ENCODE assay signal across 9 cellular contexts in the genomic region with DNA sequence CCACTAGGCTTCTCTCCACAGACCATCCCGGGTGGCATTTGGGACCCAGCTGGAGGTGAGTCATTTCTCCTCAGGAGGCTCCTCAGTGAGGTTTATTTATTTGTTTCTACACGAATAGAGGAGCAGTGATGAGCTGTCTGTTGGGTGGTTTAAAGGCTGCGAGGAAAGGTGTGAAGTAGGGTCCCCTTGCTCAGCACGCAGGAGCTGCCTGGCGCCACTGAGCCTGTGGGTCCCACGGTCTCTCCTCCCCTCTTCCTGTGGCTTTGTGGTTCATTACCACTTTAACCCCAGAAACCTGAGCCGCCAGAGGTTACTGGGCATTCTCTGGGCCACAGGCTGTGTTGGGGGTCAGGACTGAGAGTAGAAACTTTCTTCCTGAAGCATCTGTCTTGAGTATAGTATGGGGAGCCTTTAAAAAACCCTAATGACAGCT. TPM values are rescaled to one million over a fixed set of nuclear protein-coding genes. Genes with fewer than 3 reads are reported as not detected.
DNase-seq lines count a peak whose midpoint lies in the region; ATAC-seq and TF ChIP-seq lines count a peak whose summit lies in the region.
"Had no signal": no experiment of that assay in that cellular context is flagged by ENCODE, and none has a peak within 500 bp of the region (broad histone marks: within the 10 kb centered on the region; RNA-seq: fewer than 3 reads in every experiment).

No MANE protein-coding gene starts in this region.

- no peak overlapping the region for H3K4me3 ChIP-seq in RWPE2 (ENCODE audit: severe bottlenecking)
- H3K4me3 ChIP-seq: skin epidermis had no signal

- H3K36me3 ChIP-seq in RWPE2 (ENCODE audit: low read depth), result peaks cover 31% of the 10 kb centered on the region

- H3K27me3 Mint-ChIP-seq in CD4-positive, alpha-beta T cell, result no peaks in the 10 kb centered on the region

- TF ChIP-seq CTCF in CD4-positive, alpha-beta T cell (IDR thresholded peaks at IDR 0.05), result no peak
- TF ChIP-seq CTCF in RWPE2 (IDR thresholded peaks at IDR 0.05; ENCODE audit: poor library complexity, severe bottlenecking), result no peak

- H3K27me3 ChIP-seq in CD4-positive, alpha-beta T cell (ENCODE audit: control insufficient read depth, insufficient read depth, low read length), result no peaks in the 10 kb centered on the region
- H3K27me3 ChIP-seq in RWPE2 (ENCODE audit: insufficient read depth, poor library complexity, severe bottlenecking), result no peaks in the 10 kb centered on the region

- CTCF ChIA-PET in CD4-positive, alpha-beta T cell (lab: Charles Lee), result interaction anchor here (0.6 to 1.3 kb wide), 7 partner anchors 17 to 102 kb away, joined by 3 to 7 read pairs (median 3); no protein-coding TSS in a partner anchor

- intact Hi-C loops in CD4-positive, alpha-beta T cell (cut with DNase I, micrococcal nuclease), result no loop called here

- H3K4me3 Mint-ChIP-seq in CD4-positive, alpha-beta T cell, result no peak overlapping the region

- no peak overlapping the region for H3K27ac ChIP-seq in CD4-positive, alpha-beta T cell (ENCODE audit: low read depth, low read length)
- no peak overlapping the region for H3K27ac ChIP-seq in RWPE2 (ENCODE audit: poor library complexity, severe bottlenecking)

- peaks cover 55% of the 10 kb centered on the region for H3K4me1 Mint-ChIP-seq in CD4-positive, alpha-beta T cell (ENCODE audit: low read depth)

- H3K9me3 ChIP-seq in CD4-positive, alpha-beta T cell (ENCODE audit: control insufficient read depth, low read length), result no peaks in the 10 kb centered on the region
- H3K9me3 ChIP-seq in RWPE2 (ENCODE audit: severe bottlenecking), result no peaks in the 10 kb centered on the region

- POLR2A ChIA-PET in CD4-positive, alpha-beta T cell (lab: Charles Lee), result interaction anchor here (0.9 to 2.0 kb wide), 6 partner anchors 18 to 117 kb away, joined by 3 to 8 read pairs (median 6); no protein-coding TSS in a partner anchor

- peak overlapping the region; percentile 94 for H3K27ac Mint-ChIP-seq in CD4-positive, alpha-beta T cell

- peaks cover 85% of the 10 kb centered on the region for H3K36me3 Mint-ChIP-seq in CD4-positive, alpha-beta T cell (ENCODE audit: low read depth)

- no peaks in the 10 kb centered on the region for H3K9me3 Mint-ChIP-seq in CD4-positive, alpha-beta T cell

- H3K4me1 ChIP-seq in RWPE2 (ENCODE audit: insufficient read depth, poor library complexity, severe bottlenecking), result peaks cover 8% of the 10 kb centered on the region

- DNase-seq in CD4-positive, alpha-beta T cell, result peak in 1 of 10 experiments; percentile 28
- DNase-seq in RWPE2 (ENCODE audit: low spot score) (no peak), fibroblast of peridontal ligament (ENCODE audit: extremely low read depth) (peak; percentile 63), NCI-H774 (lab: John Stamatoyannopoulos, UW) (no peak), cerebellar nuclear complex (lab: John Stamatoyannopoulos, UW) (no peak), CD1c-positive myeloid dendritic cell (ENCODE audit: extremely low spot score) (no peak)

- ATAC-seq in CD4-positive, alpha-beta T cell (ENCODE audit: poor library complexity), result no peak
- ATAC-seq in GM21381 (IDR thresholded peaks at IDR 0.05; ENCODE audit: unreplicated experiment) (peak; percentile 69), RWPE2 (ENCODE audit: low read depth) (peak; percentile 56), HG03135 (IDR thresholded peaks at IDR 0.05; ENCODE audit: unreplicated experiment) (no peak)

RNA-seq across cellular contexts. Expression of a gene that starts 39.9 kb away (rescaled TPM):
- total RNA-seq in CD4-positive, alpha-beta T cell, result 10 to 100 TPM; 31.7 to 35.0 TPM

RNA-seq across cellular contexts. Expression of a gene that starts 57.0 kb away (rescaled TPM):
- not detected for total RNA-seq in CD4-positive, alpha-beta T cell

RNA-seq across cellular contexts. Expression of a gene that starts 57.2 kb away (rescaled TPM):
- not detected for total RNA-seq in CD4-positive, alpha-beta T cell

Comparison
In these comparisons a context has a peak if more than half of its experiments do, and no peak if none do; other contexts are left out.
1. ATAC-seq: peak in GM21381 (single experiment) and RWPE2 (single experiment); none in CD4-positive, alpha-beta T cell (single experiment) and HG03135 (single experiment).